In the genomic region with DNA sequence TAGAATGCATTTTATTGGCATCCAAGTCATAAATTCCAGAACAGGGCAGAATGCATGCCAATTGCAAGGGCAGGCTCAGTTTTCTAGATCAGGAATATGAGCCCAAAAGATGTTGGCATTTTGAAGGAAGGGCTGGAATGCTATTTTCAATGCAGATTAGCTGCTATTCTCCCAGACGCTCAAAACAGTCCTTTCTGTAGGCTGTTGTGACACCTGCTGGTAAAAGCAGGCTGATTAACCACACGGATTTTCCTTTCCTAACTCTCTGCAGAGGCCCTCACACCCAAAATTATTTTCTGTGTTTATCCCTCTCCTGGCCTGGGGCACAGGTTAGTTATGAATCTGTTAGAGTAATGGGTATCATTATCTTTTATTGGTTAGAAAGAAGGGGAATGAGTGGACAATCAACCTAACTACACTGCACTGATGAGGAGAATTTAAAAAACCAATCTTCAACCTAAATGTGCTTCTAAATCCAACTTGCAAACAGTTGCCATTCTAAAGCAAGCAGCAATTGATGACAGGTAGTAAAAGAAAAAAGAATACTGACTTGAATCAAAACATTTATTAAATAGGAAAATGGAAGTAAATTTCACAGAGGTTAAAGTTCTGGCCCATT, we compare ENCODE assay signal across 9 cellular contexts.
DNase-seq lines count a peak whose midpoint lies in the region; ATAC-seq and TF ChIP-seq lines count a peak whose summit lies in the region.
"Had no signal": no experiment of that assay in that cellular context is flagged by ENCODE, and none has a peak within 500 bp of the region (broad histone marks: within the 10 kb centered on the region; RNA-seq: fewer than 3 reads in every experiment).

No MANE protein-coding gene starts in this region.

- peak; percentile 40 for ATAC-seq in GM18861 (IDR thresholded peaks at IDR 0.05; ENCODE audit: unreplicated experiment)

- H3K9me3 Mint-ChIP-seq in neural crest cell: no peaks in the 10 kb centered on the region
- H3K9me3 Mint-ChIP-seq: T-helper 1 cell treated with Interleukin-12 subunit alpha and Interleukin-12 subunit beta and Interleukin-4 antibody, amounts not matched to agents 30 μg/mL and 1 μg/mL, for 36 hours had no signal

- in situ Hi-C loops in Caki2 (cut with HindIII; ENCODE audit: low pct_unique_long_range_greater_than_20kb, low sequenced_read_pairs): no loop called here

- H3K4me3 ChIP-seq in Peyer's patch (no peak overlapping the region), epithelial cell of esophagus (ENCODE audit: low read length) (no peak overlapping the region)

- DNase-seq in Caki2 (ENCODE audit: low read depth) (peak; percentile 8), Peyer's patch (no peak), epithelial cell of esophagus (ENCODE audit: low read depth) (peak; percentile 44), neural crest cell (ENCODE audit: low read depth, low spot score) (peak; percentile 39), NCI-H187 (lab: John Stamatoyannopoulos, UW) (no peak), mesenteric fat pad (ENCODE audit: low spot score) (no peak)

- no peaks in the 10 kb centered on the region for H3K27me3 ChIP-seq in Peyer's patch

- H3K36me3 ChIP-seq in Peyer's patch: peaks cover 0 to 9% (median 0%) of the 10 kb centered on the region in 3 donors

- no peaks in the 10 kb centered on the region for H3K9me3 ChIP-seq in Peyer's patch

- TF ChIP-seq RAD21 in Ishikawa (IDR thresholded peaks at IDR 0.05; ENCODE audit: low read depth): peak; percentile 85

- no peak overlapping the region for H3K27ac Mint-ChIP-seq in neural crest cell (ENCODE audit: unreplicated experiment)
- H3K27ac Mint-ChIP-seq: T-helper 1 cell treated with Interleukin-12 subunit alpha and Interleukin-12 subunit beta and Interleukin-4 antibody, amounts not matched to agents 30 μg/mL and 1 μg/mL, for 36 hours had no signal

- H3K27me3 Mint-ChIP-seq in neural crest cell (ENCODE audit: low read depth): no peaks in the 10 kb centered on the region

- no peaks in the 10 kb centered on the region for H3K4me1 Mint-ChIP-seq in neural crest cell

- peak in 4 of 6 experiments; percentile 25 to 31 (median 27) for TF ChIP-seq CTCF in Peyer's patch (IDR thresholded peaks at IDR 0.05)
- peak; percentile 63 for TF ChIP-seq CTCF in epithelial cell of esophagus (IDR thresholded peaks at IDR 0.05; ENCODE audit: insufficient read depth, low read depth, low read length, missing control alignments)
- peak; percentile 74 for TF ChIP-seq CTCF in neural crest cell (conservative IDR thresholded peaks at IDR 0.05)

- no peaks in the 10 kb centered on the region for H3K4me1 ChIP-seq in Peyer's patch

- TF ChIP-seq EP300 in Ishikawa (IDR thresholded peaks at IDR 0.05; ENCODE audit: borderline replicate concordance): no peak

- TF ChIP-seq POLR2A in Peyer's patch (IDR thresholded peaks at IDR 0.05): no peak

- H3K4me3 Mint-ChIP-seq in neural crest cell: no peak overlapping the region
- H3K4me3 Mint-ChIP-seq: T-helper 1 cell treated with Interleukin-12 subunit alpha and Interleukin-12 subunit beta and Interleukin-4 antibody, amounts not matched to agents 30 μg/mL and 1 μg/mL, for 36 hours had no signal

- no peaks in the 10 kb centered on the region for H3K36me3 Mint-ChIP-seq in neural crest cell (ENCODE audit: low read depth)

- H3K27ac ChIP-seq in Peyer's patch: no peak overlapping the region

TF ChIP-seq in Ishikawa, 13 proteins besides CTCF, POLR2A, EP300 and RAD21:
- TF ChIP-seq YY1 (IDR thresholded peaks at IDR 0.05; ENCODE audit: low read depth) (no peak), CREB1 (IDR thresholded peaks at IDR 0.05; ENCODE audit: low read depth) (no peak), TEAD4 (IDR thresholded peaks at IDR 0.05) (peak; percentile 34; the same call in 1 of the 2 replicates), CEBPB (IDR thresholded peaks at IDR 0.05) (no peak)
- TF ChIP-seq, protein P1, sequence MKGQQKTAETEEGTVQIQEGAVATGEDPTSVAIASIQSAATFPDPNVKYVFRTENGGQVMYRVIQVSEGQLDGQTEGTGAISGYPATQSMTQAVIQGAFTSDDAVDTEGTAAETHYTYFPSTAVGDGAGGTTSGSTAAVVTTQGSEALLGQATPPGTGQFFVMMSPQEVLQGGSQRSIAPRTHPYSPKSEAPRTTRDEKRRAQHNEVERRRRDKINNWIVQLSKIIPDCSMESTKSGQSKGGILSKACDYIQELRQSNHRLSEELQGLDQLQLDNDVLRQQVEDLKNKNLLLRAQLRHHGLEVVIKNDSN (IDR thresholded peaks at IDR 0.05): no peak

Comparison
In these comparisons a context has a peak if more than half of its experiments do, and no peak if none do; other contexts are left out.
1. DNase-seq: peak in Caki2 (single experiment), epithelial cell of esophagus (single experiment) and neural crest cell (single experiment); none in Peyer's patch (0 of 3), NCI-H187 (0 of 2) and mesenteric fat pad (single experiment).
2. Peak in every context shown above with its lines, with median percentiles within 50 percentile points of each other: CTCF ChIP-seq.